Comparison of ENCODE assay signal across 9 cellular contexts in the genomic region with DNA sequence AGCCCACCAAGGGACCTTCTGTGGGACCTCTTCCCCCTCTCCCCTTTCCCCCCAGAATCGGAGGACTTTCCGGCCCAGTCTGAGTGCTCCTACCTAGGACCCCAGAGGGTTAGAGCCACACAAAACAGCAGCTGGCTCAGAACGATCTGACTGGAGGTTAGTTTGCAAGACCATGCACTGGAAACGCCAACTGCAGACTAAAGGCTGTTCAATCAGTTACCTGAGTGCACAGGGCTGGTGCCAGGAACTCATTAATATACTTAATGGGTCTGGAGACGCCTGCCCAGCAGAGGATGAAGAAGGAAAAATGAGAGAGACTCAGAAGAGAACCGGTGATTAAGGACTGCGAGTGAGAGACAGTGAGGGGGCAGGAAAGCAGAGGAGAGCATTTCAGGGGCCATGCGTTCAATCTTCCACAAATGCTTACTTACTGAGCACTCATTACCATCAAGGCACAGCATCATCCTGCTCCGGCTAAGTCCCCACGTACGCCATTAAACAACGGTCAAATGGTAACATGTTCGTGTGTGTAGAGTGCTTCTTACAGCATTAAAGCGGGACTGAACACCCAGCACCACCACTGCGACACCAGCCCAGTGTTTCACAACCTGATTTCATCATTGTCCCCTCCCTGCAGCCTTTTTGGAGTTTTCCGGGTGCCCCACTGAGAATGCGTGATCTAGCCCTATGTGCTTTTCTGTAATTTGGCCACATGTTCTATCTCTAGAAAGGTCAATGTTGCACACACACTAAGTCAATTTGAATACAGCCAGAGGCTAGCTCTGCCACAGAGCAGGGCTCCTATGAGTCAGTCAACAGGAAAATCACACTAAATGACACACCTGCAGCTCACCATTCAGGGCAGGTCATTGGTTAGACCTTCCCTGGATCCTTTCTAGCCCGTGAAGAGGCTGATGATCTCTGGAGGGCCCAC. TPM values are rescaled to one million over a fixed set of nuclear protein-coding genes. Genes with fewer than 3 reads are reported as not detected.
A peak's percentile ranks its signal among the peaks of the same experiment; 100 is the strongest.
DNase-seq lines count a peak whose midpoint lies in the region; ATAC-seq and TF ChIP-seq lines count a peak whose summit lies in the region.
"Had no signal": no experiment of that assay in that cellular context is flagged by ENCODE, and none has a peak within 500 bp of the region (broad histone marks: within the 10 kb centered on the region; RNA-seq: fewer than 3 reads in every experiment).

No MANE protein-coding gene starts in this region.

- in situ Hi-C loops in GM13977 (cut with MboI; ENCODE audit: low pct_unique_long_range_greater_than_20kb, low sequenced_read_pairs, unreplicated experiment): no loop called here

- H3K4me2 ChIP-seq in BLaER1: peak overlapping the region; percentile 93
- H3K4me2 ChIP-seq in OCI-LY7 (ENCODE audit: low read length): no peak overlapping the region

- no peak overlapping the region for H3K4me3 ChIP-seq in BLaER1
- H3K4me3 ChIP-seq in HUES64 (ENCODE audit: low read length): no peak overlapping the region
- H3K4me3 ChIP-seq in left lung: peak overlapping the region in 1 of 2 donors; percentile 100
- no peak overlapping the region for H3K4me3 ChIP-seq in OCI-LY7 (ENCODE audit: low read depth, low read length, poor library complexity, severe bottlenecking)

- peaks cover 93% of the 10 kb centered on the region for H3K36me3 Mint-ChIP-seq in activated naive CD8-positive, alpha-beta T cell treated with anti-CD3 and anti-CD28 coated beads, Interleukin-2, amount 50 U/mL, for 24 hours (ENCODE audit: low read depth)

- CTCF ChIA-PET in OCI-LY7 (lab: Charles Lee; ENCODE audit: unreplicated experiment): no interaction called here

- peaks cover 60% of the 10 kb centered on the region for H3K79me2 ChIP-seq in OCI-LY7 (ENCODE audit: insufficient read depth, low read depth, low read length)

- H3K4me1 ChIP-seq in BLaER1: peaks cover 99% of the 10 kb centered on the region
- H3K4me1 ChIP-seq in HUES64 (ENCODE audit: insufficient read depth, low read length): peaks cover 50% of the 10 kb centered on the region
- peaks cover 32 to 67% of the 10 kb centered on the region in 2 donors for H3K4me1 ChIP-seq in left lung
- peaks cover 21% of the 10 kb centered on the region for H3K4me1 ChIP-seq in OCI-LY7 (ENCODE audit: insufficient read depth, low read length, poor library complexity, severe bottlenecking)

- BruUV-seq in OCI-LY7 (replicated peaks; lab: Mats Ljungman, UMichigan): no TSS peak

- H3K36me3 ChIP-seq in BLaER1: peaks cover 100% of the 10 kb centered on the region
- H3K36me3 ChIP-seq in HUES64 (ENCODE audit: insufficient read depth, low read length): peaks cover 100% of the 10 kb centered on the region
- H3K36me3 ChIP-seq in left lung: peaks cover 0 to 99% of the 10 kb centered on the region in 2 donors
- peaks cover 100% of the 10 kb centered on the region for H3K36me3 ChIP-seq in OCI-LY7 (ENCODE audit: insufficient read depth, low read length)

- peak; percentile 60 for ATAC-seq in activated naive CD8-positive, alpha-beta T cell treated with anti-CD3 and anti-CD28 coated beads, Interleukin-2, amount 50 U/mL, for 24 hours
- peak; percentile 4 for ATAC-seq in left lung
- no peak for ATAC-seq in GM18858 (IDR thresholded peaks at IDR 0.05; ENCODE audit: unreplicated experiment)

- no peak for DNase-seq in activated naive CD8-positive, alpha-beta T cell treated with anti-CD3 and anti-CD28 coated beads, Interleukin-2, amount 50 U/mL, for 24 hours
- DNase-seq in left lung (no peak), GM13977 (ENCODE audit: low spot score) (no peak), SW 1271 (lab: John Stamatoyannopoulos, UW) (no peak), OCI-LY7 (ENCODE audit: low spot score) (no peak)
- DNase-seq: NCI-H446 treated with DMSO at 0.1 percent for 48 hours had no signal

- TF ChIP-seq CTCF in left lung (IDR thresholded peaks at IDR 0.05) (no peak), GM13977 (IDR thresholded peaks at IDR 0.05; ENCODE audit: extremely low read depth, insufficient read depth, missing control alignments) (no peak), OCI-LY7 (conservative IDR thresholded peaks at IDR 0.05; ENCODE audit: low read length) (no peak)

- no peak overlapping the region for H2AFZ ChIP-seq in OCI-LY7 (ENCODE audit: low read length)

- H3K27ac ChIP-seq in BLaER1 (peak overlapping the region; percentile 10; the same call in 1 of the 2 replicates), HUES64 (ENCODE audit: low read depth, low read length) (peak overlapping the region; percentile 2; the same call in 1 of the 2 replicates), left lung (peak overlapping the region in 1 of 2 donors; percentile 97), OCI-LY7 (ENCODE audit: low read depth, low read length, poor library complexity, severe bottlenecking) (no peak overlapping the region)

- 94% methylated on average over 18 of the region's 18 CpGs for WGBS in HUES64

- peak overlapping the region; percentile 97 for H3K27ac Mint-ChIP-seq in activated naive CD8-positive, alpha-beta T cell treated with anti-CD3 and anti-CD28 coated beads, Interleukin-2, amount 50 U/mL, for 24 hours

- H3K27me3 ChIP-seq in BLaER1: no peaks in the 10 kb centered on the region
- H3K27me3 ChIP-seq in HUES64 (ENCODE audit: insufficient read depth, low read length): no peaks in the 10 kb centered on the region
- H3K27me3 ChIP-seq in left lung: no peaks in the 10 kb centered on the region

- peak overlapping the region; percentile 94 for H3K4me3 Mint-ChIP-seq in activated naive CD8-positive, alpha-beta T cell treated with anti-CD3 and anti-CD28 coated beads, Interleukin-2, amount 50 U/mL, for 24 hours

- peaks cover 100% of the 10 kb centered on the region for H4K20me1 ChIP-seq in BLaER1
- peaks cover 57% of the 10 kb centered on the region for H4K20me1 ChIP-seq in OCI-LY7 (ENCODE audit: insufficient read depth, low read length)

- POLR2A ChIA-PET in OCI-LY7 (lab: Charles Lee): no interaction called here

- H3K4me1 Mint-ChIP-seq in activated naive CD8-positive, alpha-beta T cell treated with anti-CD3 and anti-CD28 coated beads, Interleukin-2, amount 50 U/mL, for 24 hours: peaks cover 92% of the 10 kb centered on the region

- H3K27me3 Mint-ChIP-seq in activated naive CD8-positive, alpha-beta T cell treated with anti-CD3 and anti-CD28 coated beads, Interleukin-2, amount 50 U/mL, for 24 hours: no peaks in the 10 kb centered on the region

- H3K9me2 ChIP-seq in OCI-LY7 (ENCODE audit: insufficient read depth, low read length): no peaks in the 10 kb centered on the region

- intact Hi-C loops in left lung (cut with DNase I) (no loop called here), OCI-LY7 (cut with micrococcal nuclease; ENCODE audit: unreplicated experiment) (no loop called here)

- no peaks in the 10 kb centered on the region for H3K9me3 Mint-ChIP-seq in activated naive CD8-positive, alpha-beta T cell treated with anti-CD3 and anti-CD28 coated beads, Interleukin-2, amount 50 U/mL, for 24 hours

- H3K9me3 ChIP-seq in BLaER1 (no peaks in the 10 kb centered on the region), HUES64 (ENCODE audit: insufficient read depth, low read depth, low read length) (no peaks in the 10 kb centered on the region), left lung (no peaks in the 10 kb centered on the region), OCI-LY7 (ENCODE audit: low read length) (no peaks in the 10 kb centered on the region)

- no peak overlapping the region; the same call in 1 of the 2 replicates for H3K9ac ChIP-seq in BLaER1
- no peak overlapping the region for H3K9ac ChIP-seq in HUES64 (ENCODE audit: low read depth, low read length)

RNA-seq across cellular contexts. Expression of a gene that starts 7.6 kb away (rescaled TPM):
- 1,715 TPM for polyA plus RNA-seq in HUES64 (2013, experiment 1 of 2)
- polyA plus RNA-seq in HUES64 (2013, experiment 2 of 2): 1,820 TPM
- total RNA-seq in left lung (1,000 to 10,000 TPM in 1 of 2 donors, 100 to 1,000 TPM in 1; 753 to 1,734 TPM), OCI-LY7 (2022) (884 and 1,337 TPM in 2 replicates)
- total RNA-seq in OCI-LY7 (2014; rRNA removed; shearing (Covaris generic)): 1,017 and 1,033 TPM in 2 replicates

RNA-seq across cellular contexts. Expression of a gene that starts 53.4 kb away (rescaled TPM):
- polyA plus RNA-seq in HUES64 (2013, experiment 1 of 2): 61.9 TPM
- 62.1 TPM for polyA plus RNA-seq in HUES64 (2013, experiment 2 of 2)
- total RNA-seq in left lung (10 to 100 TPM; 73.3 to 76.8 TPM), OCI-LY7 (2022) (183 and 211 TPM in 2 replicates)
- total RNA-seq in OCI-LY7 (2014; rRNA removed; shearing (Covaris generic)): 73.1 and 81.5 TPM in 2 replicates
